In the genomic region with DNA sequence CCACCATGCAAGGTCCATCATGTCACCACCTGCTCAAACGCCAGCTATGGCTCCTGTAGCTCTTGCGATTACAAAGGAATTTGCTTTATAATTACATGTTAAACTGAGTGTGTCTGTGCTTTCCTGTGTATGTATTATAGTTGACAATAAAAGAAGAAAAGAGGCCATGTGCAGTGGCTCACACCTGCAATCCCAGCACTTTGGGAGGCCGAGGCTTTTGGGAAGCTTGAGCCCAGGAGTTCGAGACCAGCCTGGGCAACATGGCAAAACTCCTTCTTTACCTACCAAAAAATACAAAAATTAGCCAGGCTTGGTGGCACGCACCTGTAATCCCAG, we compare ENCODE assay signal across 1 cellular context.
TF ChIP-seq lines count a peak whose summit lies in the region.

No MANE protein-coding gene starts in this region.

TF ChIP-seq in A549, 52 proteins besides CTCF, POLR2A, EP300 and RAD21:
- TF ChIP-seq FOXS1 (CRISPR knock-in tag; IDR thresholded peaks at IDR 0.05) (no peak), TFCP2L1 (CRISPR knock-in tag; IDR thresholded peaks at IDR 0.05) (no peak), KDM1A (IDR thresholded peaks at IDR 0.05; ENCODE audit: low read depth) (no peak), NR3C1 (IDR thresholded peaks at IDR 0.05) (no peak), CBX2 (IDR thresholded peaks at IDR 0.05; ENCODE audit: borderline replicate concordance, low read depth) (no peak), RCOR1 (IDR thresholded peaks at IDR 0.05; ENCODE audit: low read depth, low read length) (no peak), HOXB5 (CRISPR knock-in tag; IDR thresholded peaks at IDR 0.05) (no peak), HOXA7 (CRISPR knock-in tag; IDR thresholded peaks at IDR 0.05) (no peak), KDM5A (IDR thresholded peaks at IDR 0.05) (no peak), JUN (IDR thresholded peaks at IDR 0.05) (no peak), ESRRA (IDR thresholded peaks at IDR 0.05; ENCODE audit: borderline replicate concordance, low read length) (no peak), SREBF2 (IDR thresholded peaks at IDR 0.05) (no peak), FOSB (CRISPR knock-in tag; IDR thresholded peaks at IDR 0.05) (no peak), TP53 (CRISPR knock-in tag; IDR thresholded peaks at IDR 0.05) (no peak), POLR2AphosphoS2 (conservative IDR thresholded peaks at IDR 0.05; ENCODE audit: low read length) (no peak), EHF (CRISPR knock-in tag; IDR thresholded peaks at IDR 0.05) (no peak), CBX8 (IDR thresholded peaks at IDR 0.05) (no peak)
- TF ChIP-seq, protein P1, sequence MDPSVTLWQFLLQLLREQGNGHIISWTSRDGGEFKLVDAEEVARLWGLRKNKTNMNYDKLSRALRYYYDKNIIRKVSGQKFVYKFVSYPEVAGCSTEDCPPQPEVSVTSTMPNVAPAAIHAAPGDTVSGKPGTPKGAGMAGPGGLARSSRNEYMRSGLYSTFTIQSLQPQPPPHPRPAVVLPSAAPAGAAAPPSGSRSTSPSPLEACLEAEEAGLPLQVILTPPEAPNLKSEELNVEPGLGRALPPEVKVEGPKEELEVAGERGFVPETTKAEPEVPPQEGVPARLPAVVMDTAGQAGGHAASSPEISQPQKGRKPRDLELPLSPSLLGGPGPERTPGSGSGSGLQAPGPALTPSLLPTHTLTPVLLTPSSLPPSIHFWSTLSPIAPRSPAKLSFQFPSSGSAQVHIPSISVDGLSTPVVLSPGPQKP (IDR thresholded peaks at IDR 0.05; ENCODE audit: low read depth, low read length) = no peak
- TF ChIP-seq, protein P2, sequence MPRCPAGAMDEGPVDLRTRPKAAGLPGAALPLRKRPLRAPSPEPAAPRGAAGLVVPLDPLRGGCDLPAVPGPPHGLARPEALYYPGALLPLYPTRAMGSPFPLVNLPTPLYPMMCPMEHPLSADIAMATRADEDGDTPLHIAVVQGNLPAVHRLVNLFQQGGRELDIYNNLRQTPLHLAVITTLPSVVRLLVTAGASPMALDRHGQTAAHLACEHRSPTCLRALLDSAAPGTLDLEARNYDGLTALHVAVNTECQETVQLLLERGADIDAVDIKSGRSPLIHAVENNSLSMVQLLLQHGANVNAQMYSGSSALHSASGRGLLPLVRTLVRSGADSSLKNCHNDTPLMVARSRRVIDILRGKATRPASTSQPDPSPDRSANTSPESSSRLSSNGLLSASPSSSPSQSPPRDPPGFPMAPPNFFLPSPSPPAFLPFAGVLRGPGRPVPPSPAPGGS (IDR thresholded peaks at IDR 0.05) = no peak
TF ChIP-seq in A549: peak in this region for 0.
